ENCODE assay signal across 8 cellular contexts in genomic region chr20:47358052-47358671, GRCh38. TPM values are rescaled to one million over a fixed set of nuclear protein-coding genes. Genes with fewer than 3 reads are reported as not detected.
DNase-seq lines count a peak whose midpoint lies in the region; ATAC-seq lines count a peak whose summit lies in the region.

No MANE protein-coding gene starts in this region.

- peaks cover 60% of the 10 kb centered on the region for H3K4me1 Mint-ChIP-seq in activated CD4-positive, alpha-beta T cell treated with anti-CD3 and anti-CD28 coated beads for 36 hours
- peaks cover 59% of the 10 kb centered on the region for H3K4me1 Mint-ChIP-seq in activated naive CD8-positive, alpha-beta T cell (ENCODE audit: low read depth)

- no peak for DNase-seq in activated CD4-positive, alpha-beta T cell treated with anti-CD3 and anti-CD28 coated beads for 36 hours
- no peak for DNase-seq in activated CD4-positive, alpha-beta T cell treated with anti-CD3 and anti-CD28 coated beads, Interleukin-2, amount 50 U/mL, for 4 hours
- no peak for DNase-seq in NCI-H446 treated with DMSO at 0.1 percent for 48 hours (lab: John Stamatoyannopoulos, UW)

- no peak for ATAC-seq in activated CD4-positive, alpha-beta T cell treated with anti-CD3 and anti-CD28 coated beads for 36 hours
- no peak for ATAC-seq in HG02763 (IDR thresholded peaks at IDR 0.05; ENCODE audit: unreplicated experiment)
- no peak for ATAC-seq in GM19351 (IDR thresholded peaks at IDR 0.05; ENCODE audit: unreplicated experiment)

- POLR2A ChIA-PET in activated CD4-positive, alpha-beta T cell treated with anti-CD3 and anti-CD28 coated beads for 36 hours (lab: Charles Lee) = no interaction called here

- no peaks in the 10 kb centered on the region for H3K27me3 Mint-ChIP-seq in activated CD4-positive, alpha-beta T cell treated with anti-CD3 and anti-CD28 coated beads for 36 hours
- H3K27me3 Mint-ChIP-seq in activated naive CD8-positive, alpha-beta T cell = no peaks in the 10 kb centered on the region

- peak overlapping the region; percentile 77 for H3K4me3 Mint-ChIP-seq in activated CD4-positive, alpha-beta T cell treated with anti-CD3 and anti-CD28 coated beads for 36 hours
- H3K4me3 Mint-ChIP-seq in activated naive CD8-positive, alpha-beta T cell = no peak overlapping the region

- no peaks in the 10 kb centered on the region for H3K9me3 Mint-ChIP-seq in activated CD4-positive, alpha-beta T cell treated with anti-CD3 and anti-CD28 coated beads for 36 hours (ENCODE audit: low read depth)
- no peaks in the 10 kb centered on the region for H3K9me3 Mint-ChIP-seq in activated naive CD8-positive, alpha-beta T cell (ENCODE audit: low read depth)

- intact Hi-C loops in activated CD4-positive, alpha-beta T cell treated with anti-CD3 and anti-CD28 coated beads for 36 hours (cut with DNase I, micrococcal nuclease) = loop anchor here in 1 of 2 experiments (5.0 kb wide), 2 partner anchors 254 to 369 kb away; no protein-coding TSS in a partner anchor

- peaks cover 16% of the 10 kb centered on the region for H3K36me3 Mint-ChIP-seq in activated CD4-positive, alpha-beta T cell treated with anti-CD3 and anti-CD28 coated beads for 36 hours (ENCODE audit: low read depth)
- H3K36me3 Mint-ChIP-seq in activated naive CD8-positive, alpha-beta T cell = no peaks in the 10 kb centered on the region

- H3K27me3 ChIP-seq in layer of hippocampus (ENCODE audit: control insufficient read depth, insufficient read depth, low read length) = no peaks in the 10 kb centered on the region

- peak overlapping the region; percentile 98 for H3K27ac Mint-ChIP-seq in activated CD4-positive, alpha-beta T cell treated with anti-CD3 and anti-CD28 coated beads for 36 hours
- H3K27ac Mint-ChIP-seq in activated naive CD8-positive, alpha-beta T cell = peak overlapping the region; percentile 100

- H3K27ac ChIP-seq in layer of hippocampus (ENCODE audit: low read depth, low read length) (peak overlapping the region; percentile 100), temporal lobe (ENCODE audit: low read depth, low read length) (peak overlapping the region; percentile 100)

- CTCF ChIA-PET in activated CD4-positive, alpha-beta T cell treated with anti-CD3 and anti-CD28 coated beads for 36 hours (lab: Charles Lee) = interaction anchor here (0.6 to 2.7 kb wide), 10 partner anchors 10 to 584 kb away, joined by 3 to 22 read pairs (median 3); no protein-coding TSS in a partner anchor

RNA-seq across cellular contexts. Expression of gene ZMYND8, which starts 1.7 kb away (rescaled TPM):
- total RNA-seq in activated CD4-positive, alpha-beta T cell treated with anti-CD3 and anti-CD28 coated beads for 36 hours = 10 to 100 TPM; 33.7 to 50.3 TPM
- 32.2 TPM for total RNA-seq in temporal lobe
